In genomic region chr2:72138921-72139381, GRCh38 we compare ENCODE assay signal across 20 cellular contexts. TPM values are rescaled to one million over a fixed set of nuclear protein-coding genes. Genes with fewer than 3 reads are reported as not detected.
DNase-seq lines count a peak whose midpoint lies in the region; ATAC-seq, FAIRE-seq and TF ChIP-seq lines count a peak whose summit lies in the region.
"Had no signal": no experiment of that assay in that cellular context is flagged by ENCODE, and none has a peak within 500 bp of the region (broad histone marks: within the 10 kb centered on the region; RNA-seq: fewer than 3 reads in every experiment).

No MANE protein-coding gene starts in this region.

- H3K14ac ChIP-seq in H9 (ENCODE audit: insufficient read depth, low read length) (no peak overlapping the region), neuronal stem cell (ENCODE audit: low read length) (no peak overlapping the region)

- intact Hi-C loops in upper lobe of right lung (cut with DNase I) = no loop called here

- H3K4me1 ChIP-seq in A549 (peaks cover 35% of the 10 kb centered on the region), H9 (ENCODE audit: insufficient read depth, low read length) (no peaks in the 10 kb centered on the region), neuronal stem cell (ENCODE audit: control insufficient read depth in 2 of 2, insufficient read depth in 1 of 2, low read depth in 1 of 2, low read length in 2 of 2) (peaks cover 17 to 45% of the 10 kb centered on the region in 2 donors), upper lobe of right lung (peaks cover 17% of the 10 kb centered on the region)

- no peak overlapping the region for H2BK12ac ChIP-seq in H9 (ENCODE audit: insufficient read length, low read depth, low read length)
- H2BK12ac ChIP-seq in neuronal stem cell (ENCODE audit: low read length) = no peak overlapping the region

- H2BK15ac ChIP-seq in H9 (ENCODE audit: low read depth, low read length) (no peak overlapping the region), neuronal stem cell (ENCODE audit: low read length) (peak overlapping the region; percentile 93)

- H3K9ac ChIP-seq in H9 (ENCODE audit: extremely low read depth, insufficient read length, low read length) = no peak overlapping the region
- peak overlapping the region; percentile 6 for H3K9ac ChIP-seq in neuronal stem cell (ENCODE audit: low read depth, low read length, poor library complexity)

- no peak overlapping the region for H2BK20ac ChIP-seq in H9 (ENCODE audit: low read depth, low read length, poor library complexity, severe bottlenecking)

- H3K27me3 Mint-ChIP-seq in H9 (ENCODE audit: low read depth) = peaks cover 63% of the 10 kb centered on the region
- H3K27me3 Mint-ChIP-seq in endothelial cell (ENCODE audit: unreplicated experiment) = peaks cover 19% of the 10 kb centered on the region

- H3K18ac ChIP-seq in H9 (ENCODE audit: insufficient read length, low read depth, low read length) (no peak overlapping the region), neuronal stem cell (ENCODE audit: low read length) (peak overlapping the region; percentile 72)

- FAIRE-seq in A549 (lab: Jason Lieb, UNC) = no peak
- no peak for FAIRE-seq in D721Med (lab: Jason Lieb, UNC)
- FAIRE-seq: K562 had no signal

- H3K79me1 ChIP-seq in H9 (ENCODE audit: insufficient read depth, low read depth, low read length, poor library complexity, severe bottlenecking) = no peaks in the 10 kb centered on the region
- no peaks in the 10 kb centered on the region for H3K79me1 ChIP-seq in neuronal stem cell (ENCODE audit: low read depth, low read length)

- H3K9me3 ChIP-seq in A549 (no peaks in the 10 kb centered on the region), H9 (ENCODE audit: control insufficient read depth, low read depth, low read length) (no peaks in the 10 kb centered on the region), neuronal stem cell (replicated peaks in 1 of 2; ENCODE audit: control insufficient read depth in 2 of 2, insufficient read depth in 1 of 2, low read depth in 1 of 2, low read length in 2 of 2) (peaks cover under 1 to 4% of the 10 kb centered on the region in 2 donors), upper lobe of right lung (no peaks in the 10 kb centered on the region)
- H3K9me3 ChIP-seq: adrenal gland had no signal

- H3K36me3 ChIP-seq in neuronal stem cell (replicated peaks in 1 of 2; ENCODE audit: control insufficient read depth in 2 of 2, insufficient read depth in 2 of 2, low read length in 2 of 2) (no peaks in the 10 kb centered on the region), upper lobe of right lung (no peaks in the 10 kb centered on the region)
- H3K36me3 ChIP-seq: adrenal gland had no signal

- no peak overlapping the region for H3K27ac Mint-ChIP-seq in H9
- no peak overlapping the region for H3K27ac Mint-ChIP-seq in endothelial cell (ENCODE audit: unreplicated experiment)
- H3K27ac Mint-ChIP-seq: activated CD4-positive, alpha-beta T cell treated with anti-CD3 and anti-CD28 coated beads, Interleukin-2, amount 10 ng/mL, durations not matched to agents 24 days and 14 days; activated T-cell treated with anti-CD3 and anti-CD28 coated beads, Interleukin-2, amount 50 U/mL, for 72 hours; HFFc6; immature natural killer cell had no signal

- TF ChIP-seq CTCF in A549 (IDR thresholded peaks at IDR 0.05) (no peak), H9 (conservative IDR thresholded peaks at IDR 0.05) (no peak), endothelial cell (IDR thresholded peaks at IDR 0.05; ENCODE audit: unreplicated experiment) (no peak), D721Med (IDR thresholded peaks at IDR 0.05; ENCODE audit: insufficient read depth, missing control alignments) (no peak), upper lobe of right lung (IDR thresholded peaks at IDR 0.05) (no peak)

- no peak for TF ChIP-seq EP300 in A549 (IDR thresholded peaks at IDR 0.05)

- H3K4me3 ChIP-seq in A549 = no peak overlapping the region
- no peak overlapping the region for H3K4me3 ChIP-seq in neuronal stem cell (ENCODE audit: low read length in 2 of 2)
- no peak overlapping the region for H3K4me3 ChIP-seq in upper lobe of right lung
- H3K4me3 ChIP-seq: adrenal gland, K562 had no signal

- POLR2A ChIA-PET in A549 (lab: Yijun Ruan, JAX) = no interaction called here

- H4K5ac ChIP-seq in H9 (ENCODE audit: insufficient read length, low read depth, low read length) = no peak overlapping the region

- H3K4ac ChIP-seq in H9 (ENCODE audit: low read depth, low read length) (no peak overlapping the region), neuronal stem cell (ENCODE audit: low read length) (no peak overlapping the region)

- no peak for TF ChIP-seq POLR2A in A549 (IDR thresholded peaks at IDR 0.05; ENCODE audit: low read length)

- CTCF ChIA-PET in A549 (lab: Yijun Ruan, JAX) = interaction anchor here (1.0 to 4.5 kb wide), 16 partner anchors 9 to 607 kb away, joined by 3 to 37 read pairs (median 12); partner anchors contain the start of gene CYP26B1

- H3K36me3 Mint-ChIP-seq in H9 (ENCODE audit: insufficient read depth in 1 of 3, low read depth in 3 of 3) (no peaks in the 10 kb centered on the region), endothelial cell (ENCODE audit: low read depth, unreplicated experiment) (no peaks in the 10 kb centered on the region)
- H3K36me3 Mint-ChIP-seq: immature natural killer cell had no signal

- H3K4me2 ChIP-seq in A549 (peak overlapping the region; percentile 66), H9 (ENCODE audit: insufficient read depth, insufficient read length, low read length) (no peak overlapping the region), neuronal stem cell (ENCODE audit: insufficient read depth, low read length, poor library complexity, severe bottlenecking) (no peak overlapping the region)

- 74% methylated on average over 12 of the region's 14 CpGs for WGBS in A549 (ENCODE audit: missing lambda C conversion rate)
- WGBS in H9 (ENCODE audit: extremely low coverage, insufficient read length, low lambda C conversion rate) = no CpG with 5 or more reads among the region's 14 CpGs
- no CpG with 5 or more reads among the region's 14 CpGs for WGBS in neuronal stem cell (ENCODE audit: extremely low coverage in 2 of 2, insufficient read length in 2 of 2, insufficient replicate concordance in 1 of 2), 2 donors

- H3K27me3 ChIP-seq in H9 (ENCODE audit: insufficient read depth, low read length) = peaks cover 37% of the 10 kb centered on the region; the same call in 1 of the 2 replicates
- H3K27me3 ChIP-seq in neuronal stem cell (ENCODE audit: control insufficient read depth in 3 of 3, insufficient read depth in 3 of 3, low read depth in 1 of 3, low read length in 3 of 3) = peaks cover 3 to 62% (median 23%) of the 10 kb centered on the region in 3 experiments
- peaks cover 18% of the 10 kb centered on the region for H3K27me3 ChIP-seq in upper lobe of right lung

- peak overlapping the region in 1 of 2 experiments; percentile 63; a peak in 2 of 6 replicates for H3K27ac ChIP-seq in A549
- no peak overlapping the region for H3K27ac ChIP-seq in H9 (ENCODE audit: insufficient read length, low read depth, low read length)
- no peak overlapping the region for H3K27ac ChIP-seq in neuronal stem cell (replicated peaks; ENCODE audit: low read length)
- no peak overlapping the region for H3K27ac ChIP-seq in upper lobe of right lung
- H3K27ac ChIP-seq: adrenal gland had no signal

- no peak for TF ChIP-seq RAD21 in A549 (conservative IDR thresholded peaks at IDR 0.05 in 1 of 2, IDR thresholded peaks at IDR 0.05 in 1 of 2)

- H2BK120ac ChIP-seq in H9 (ENCODE audit: low read depth, low read length, poor library complexity, severe bottlenecking) (no peak overlapping the region), neuronal stem cell (ENCODE audit: low read depth, low read length) (peak overlapping the region; percentile 88)

- DNase-seq in A549 (ENCODE audit: low read depth in 1 of 2, low spot score in 1 of 2) = no peak
- peak; percentile 21 for DNase-seq in H9
- DNase-seq in endothelial cell (ENCODE audit: low spot score) = peak; percentile 4
- DNase-seq in neuronal stem cell (ENCODE audit: low spot score) = no peak
- DNase-seq in dermis blood vessel endothelial cell = no peak
- no peak for DNase-seq in D721Med (ENCODE audit: insufficient read length, low spot score)
- no peak for DNase-seq in upper lobe of right lung
- DNase-seq: activated CD4-positive, alpha-beta T cell treated with anti-CD3 and anti-CD28 coated beads, Interleukin-2, amount 10 ng/mL, durations not matched to agents 24 days and 14 days; activated T-cell treated with anti-CD3 and anti-CD28 coated beads, Interleukin-2, amount 50 U/mL, for 72 hours; DMS153; glutamatergic neuron; HFFc6; immature natural killer cell; NCI-H1436; NCI-H2227 treated with DMSO at 0.1 percent for 48 hours; stimulated activated CD4-positive, alpha-beta T cell treated with anti-CD3 and anti-CD28 coated beads, Interleukin-15, amount 100 ng/mL, for 24 hours; T1000 had no signal

- H3K4me1 Mint-ChIP-seq in H9 = peaks cover 12 to 28% of the 10 kb centered on the region in 2 experiments
- peaks cover 4% of the 10 kb centered on the region for H3K4me1 Mint-ChIP-seq in endothelial cell (ENCODE audit: unreplicated experiment)
- H3K4me1 Mint-ChIP-seq: activated CD4-positive, alpha-beta T cell treated with anti-CD3 and anti-CD28 coated beads, Interleukin-2, amount 10 ng/mL, durations not matched to agents 24 days and 14 days; immature natural killer cell had no signal

- no peak overlapping the region for H3K4me3 Mint-ChIP-seq in H9
- H3K4me3 Mint-ChIP-seq in endothelial cell (ENCODE audit: unreplicated experiment) = no peak overlapping the region
- H3K4me3 Mint-ChIP-seq: activated CD4-positive, alpha-beta T cell treated with anti-CD3 and anti-CD28 coated beads, Interleukin-2, amount 10 ng/mL, durations not matched to agents 24 days and 14 days; activated T-cell treated with anti-CD3 and anti-CD28 coated beads, Interleukin-2, amount 50 U/mL, for 72 hours; HFFc6; immature natural killer cell had no signal

- H2AFZ ChIP-seq in H9 (ENCODE audit: low read length) (no peak overlapping the region), neuronal stem cell (ENCODE audit: low read length) (no peak overlapping the region)

- H3K23me2 ChIP-seq in H9 (ENCODE audit: insufficient read length, low read depth, low read length, poor library complexity, severe bottlenecking) = peaks cover 7% of the 10 kb centered on the region

- H4K8ac ChIP-seq in H9 (replicated peaks; ENCODE audit: insufficient read length, low read depth, low read length) (no peak overlapping the region), neuronal stem cell (ENCODE audit: low read depth, low read length) (no peak overlapping the region)

- no peaks in the 10 kb centered on the region for H4K20me1 ChIP-seq in H9 (ENCODE audit: control insufficient read depth, insufficient read depth, insufficient read length)

- no peak overlapping the region for H2BK5ac ChIP-seq in H9 (ENCODE audit: insufficient read length, low read length)
- H2BK5ac ChIP-seq in neuronal stem cell (ENCODE audit: low read length) = no peak overlapping the region

- H3K9me3 Mint-ChIP-seq in H9 (peaks cover 0 to 4% of the 10 kb centered on the region in 2 experiments; a peak in 2 of 5 replicates), endothelial cell (ENCODE audit: unreplicated experiment) (no peaks in the 10 kb centered on the region)
- H3K9me3 Mint-ChIP-seq: activated CD4-positive, alpha-beta T cell treated with anti-CD3 and anti-CD28 coated beads, Interleukin-2, amount 10 ng/mL, durations not matched to agents 24 days and 14 days; activated T-cell treated with anti-CD3 and anti-CD28 coated beads, Interleukin-2, amount 50 U/mL, for 72 hours; HFFc6; immature natural killer cell had no signal

- H3T11ph ChIP-seq in H9 (ENCODE audit: low read length) = no peak overlapping the region

- H3K56ac ChIP-seq in H9 (ENCODE audit: insufficient read length, low read depth, low read length) = no peak overlapping the region

- H3K79me2 ChIP-seq in H9 (ENCODE audit: insufficient read depth, low read length) = no peaks in the 10 kb centered on the region

- H4K91ac ChIP-seq in H9 (ENCODE audit: insufficient read length, low read depth, low read length) = no peak overlapping the region
- H4K91ac ChIP-seq in neuronal stem cell (ENCODE audit: low read depth, low read length, poor library complexity) = no peak overlapping the region

- ATAC-seq in A549 (peak in 1 of 2 experiments; percentile 4; a peak in 3 of 6 replicates), GM18498 (IDR thresholded peaks at IDR 0.05; ENCODE audit: unreplicated experiment) (no peak), upper lobe of right lung (no peak)
- ATAC-seq: activated T-cell treated with anti-CD3 and anti-CD28 coated beads, Interleukin-2, amount 50 U/mL, for 72 hours; K562 had no signal

- no peak overlapping the region for H3K23ac ChIP-seq in H9 (ENCODE audit: insufficient read length, low read depth, low read length)
- H3K23ac ChIP-seq in neuronal stem cell (ENCODE audit: low read depth, low read length, poor library complexity) = no peak overlapping the region

- H2AK5ac ChIP-seq in H9 (ENCODE audit: insufficient read length, low read length) (no peak overlapping the region), neuronal stem cell (ENCODE audit: low read depth, low read length) (peak overlapping the region; percentile 10)

RNA-seq across cellular contexts. Expression of gene CYP26B1, which starts 8.7 kb away (rescaled TPM):
- polyA plus RNA-seq in A549 (2011; rRNA removed) = 9.7 and 13.4 TPM in 2 replicates
- 14.1 and 17.9 TPM in 2 replicates for polyA plus RNA-seq in A549 (2012; cell fraction: cytosol; rRNA removed)
- polyA plus RNA-seq in A549 (2012; cell fraction: nucleus; rRNA removed) = 32.4 and 41.7 TPM in 2 replicates
- 13.0 to 18.9 TPM (median 13.6 TPM) in 3 replicates for polyA plus RNA-seq in A549 (2017; fragmentation: RNase III; extraction: RNeasy Plus Mini Kit Qiagen cat#74134 plus additional on column Dnase treatment)
- polyA minus RNA-seq in A549 (2011; rRNA and poly(A)+ RNA removed) = 6.5 and 10.8 TPM in 2 replicates
- 0.20 and 0.22 TPM in 2 replicates for total RNA-seq in H9 (2021)
- total RNA-seq in endothelial cell (ENCODE audit: unreplicated experiment) = 1.2 TPM
- polyA plus RNA-seq in neuronal stem cell (2013, experiment 1 of 2) = 1.0 TPM
- polyA plus RNA-seq in neuronal stem cell (2013, experiment 2 of 2) = 0.68 TPM
- total RNA-seq in dermis blood vessel endothelial cell = under 0.01 and 0.60 TPM in 2 replicates
- total RNA-seq in upper lobe of right lung = 3.8 TPM
- total RNA-seq: activated CD4-positive, alpha-beta T cell treated with anti-CD3 and anti-CD28 coated beads, Interleukin-2, amount 10 ng/mL, durations not matched to agents 24 days and 14 days; activated T-cell treated with anti-CD3 and anti-CD28 coated beads, Interleukin-2, amount 50 U/mL, for 72 hours had no signal
- polyA plus RNA-seq: immature natural killer cell had no signal

Comparison
In these comparisons a context has a peak if more than half of its experiments do, and no peak if none do; other contexts are left out.
1. DNase-seq: peak in H9 (single experiment) and endothelial cell (single experiment); none in A549 (0 of 2), neuronal stem cell (single experiment), dermis blood vessel endothelial cell (single experiment), D721Med (single experiment) and upper lobe of right lung (single experiment).